ENCODE assay signal across 25 cellular contexts in the genomic region with DNA sequence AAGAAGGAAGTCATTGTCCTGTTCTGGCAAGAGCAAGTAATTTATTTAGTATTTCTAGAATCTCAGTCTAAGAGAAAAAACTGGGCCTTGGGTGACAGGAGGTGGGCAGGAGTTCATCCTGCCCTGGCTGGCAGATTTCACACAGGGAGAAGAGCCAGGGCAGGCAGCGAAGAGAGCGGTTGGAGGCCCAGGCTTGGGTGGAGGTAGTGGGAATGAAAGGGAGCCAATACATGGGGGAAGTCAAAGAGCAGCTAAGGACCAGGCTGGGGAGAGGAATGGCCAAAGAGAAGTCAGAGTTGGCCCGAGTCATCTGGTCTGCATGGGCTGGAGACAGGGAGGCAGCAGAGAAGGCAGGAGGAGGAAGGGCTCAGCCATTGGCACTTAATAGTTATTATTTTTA. TPM values are rescaled to one million over a fixed set of nuclear protein-coding genes. Genes with fewer than 3 reads are reported as not detected.
DNase-seq lines count a peak whose midpoint lies in the region; ATAC-seq, FAIRE-seq and TF ChIP-seq lines count a peak whose summit lies in the region.
"Had no signal": no experiment of that assay in that cellular context is flagged by ENCODE, and none has a peak within 500 bp of the region (broad histone marks: within the 10 kb centered on the region; RNA-seq: fewer than 3 reads in every experiment).

No MANE protein-coding gene starts in this region.

- H3K4me1 ChIP-seq in KMS-11 (ENCODE audit: low read depth, poor library complexity, severe bottlenecking): peaks cover 30% of the 10 kb centered on the region
- H3K4me1 ChIP-seq in astrocyte (ENCODE audit: insufficient read depth, low read length): peaks cover 16% of the 10 kb centered on the region
- peaks cover 11% of the 10 kb centered on the region for H3K4me1 ChIP-seq in mesenchymal stem cell (ENCODE audit: control insufficient read depth, insufficient read depth, low read depth, low read length)

- no peaks in the 10 kb centered on the region for H3K79me1 ChIP-seq in mesenchymal stem cell (replicated peaks; ENCODE audit: low read length, poor library complexity, severe bottlenecking)

- H3K9me3 Mint-ChIP-seq in CD14-positive monocyte (peaks cover 0 to 4% (median 2%) of the 10 kb centered on the region in 7 donors), astrocyte (ENCODE audit: unreplicated experiment) (peaks cover 2% of the 10 kb centered on the region)
- H3K9me3 Mint-ChIP-seq: T-cell had no signal

- no peaks in the 10 kb centered on the region for H3K36me3 Mint-ChIP-seq in CD14-positive monocyte
- peaks cover 4% of the 10 kb centered on the region for H3K36me3 Mint-ChIP-seq in astrocyte (ENCODE audit: low read depth, unreplicated experiment)
- H3K36me3 Mint-ChIP-seq: CD4-positive, alpha-beta memory T cell; T-cell had no signal

- H3K4me3 ChIP-seq in KMS-11 (IDR thresholded peaks at IDR 0.05; ENCODE audit: insufficient read depth, low read depth, low read length) (no peak overlapping the region), astrocyte (ENCODE audit: insufficient read depth, low read depth, low read length) (no peak overlapping the region), mesenchymal stem cell (ENCODE audit: insufficient read depth in 1 of 2, low read depth in 1 of 2, low read length in 2 of 2) (no peak overlapping the region)
- H3K4me3 ChIP-seq: BLaER1, SJSA1 had no signal

- H2BK5ac ChIP-seq in mesenchymal stem cell (ENCODE audit: low read depth, low read length, poor library complexity, severe bottlenecking): no peak overlapping the region

- no peak overlapping the region for H3K27ac ChIP-seq in KMS-11
- H3K27ac ChIP-seq in astrocyte (ENCODE audit: low read depth, low read length): no peak overlapping the region
- no peak overlapping the region for H3K27ac ChIP-seq in mesenchymal stem cell (ENCODE audit: low read length, poor library complexity, severe bottlenecking)
- H3K27ac ChIP-seq: BLaER1, SJSA1 had no signal

- no peak for FAIRE-seq in astrocyte (lab: Jason Lieb, UNC)
- FAIRE-seq: A204.1 had no signal

- H2BK15ac ChIP-seq in mesenchymal stem cell (ENCODE audit: low read depth, poor library complexity, severe bottlenecking): no peak overlapping the region

- H2AFZ ChIP-seq in KMS-11 (ENCODE audit: low read depth): no peak overlapping the region
- H2AFZ ChIP-seq in astrocyte (ENCODE audit: low read depth, low read length): no peak overlapping the region
- H2AFZ ChIP-seq in mesenchymal stem cell (ENCODE audit: low read depth, low read length): no peak overlapping the region

- H3K4me1 Mint-ChIP-seq in CD14-positive monocyte: peaks cover 20% of the 10 kb centered on the region
- H3K4me1 Mint-ChIP-seq in astrocyte (ENCODE audit: low read depth, unreplicated experiment): peaks cover 16% of the 10 kb centered on the region
- H3K4me1 Mint-ChIP-seq: CD4-positive, alpha-beta memory T cell; T-cell had no signal

- H3K9ac ChIP-seq in KMS-11 (no peak overlapping the region), astrocyte (ENCODE audit: low read length) (no peak overlapping the region), mesenchymal stem cell (ENCODE audit: low read length) (no peak overlapping the region)
- H3K9ac ChIP-seq: BLaER1 had no signal

- no peaks in the 10 kb centered on the region for H3K27me3 ChIP-seq in KMS-11 (ENCODE audit: insufficient read depth, low read depth)
- H3K27me3 ChIP-seq in astrocyte (ENCODE audit: insufficient read depth, low read length): no peaks in the 10 kb centered on the region
- no peaks in the 10 kb centered on the region for H3K27me3 ChIP-seq in mesenchymal stem cell (ENCODE audit: control insufficient read depth in 1 of 2, insufficient read depth in 1 of 2, low read length in 2 of 2)
- H3K27me3 ChIP-seq: BLaER1, SJSA1 had no signal

- H3K9me3 ChIP-seq in astrocyte (ENCODE audit: insufficient read depth, low read depth, low read length): no peaks in the 10 kb centered on the region
- H3K9me3 ChIP-seq in mesenchymal stem cell (ENCODE audit: control insufficient read depth, low read length): no peaks in the 10 kb centered on the region
- H3K9me3 ChIP-seq: BLaER1, SJSA1 had no signal

- H3K14ac ChIP-seq in mesenchymal stem cell (ENCODE audit: low read length in 2 of 2): no peak overlapping the region

- H4K20me1 ChIP-seq in KMS-11 (ENCODE audit: insufficient read depth) (no peaks in the 10 kb centered on the region), astrocyte (ENCODE audit: insufficient read depth, low read length) (no peaks in the 10 kb centered on the region)
- H4K20me1 ChIP-seq: BLaER1 had no signal

- DNase-seq in CD14-positive monocyte (ENCODE audit: low spot score) (no peak), astrocyte (ENCODE audit: low read depth) (no peak), mesenchymal stem cell (no peak), GM10266 (ENCODE audit: extremely low spot score) (no peak), anterior cingulate cortex (lab: John Stamatoyannopoulos, UW) (no peak)
- DNase-seq: CD4-positive, alpha-beta memory T cell; COR-L47; DMS 273 treated with DMSO at 0.1 percent for 48 hours; DMS79; EL; GF-D8; Kasumi-1; NCI-H1105 treated with DMSO at 0.1 percent for 48 hours; NCI-H146; NCI-H1930; NCI-H2227 treated with DMSO at 0.1 percent for 48 hours; NCI-H526 treated with DMSO at 0.1 percent for 48 hours; T-cell had no signal

- no peak overlapping the region for H3K23ac ChIP-seq in mesenchymal stem cell (ENCODE audit: low read length in 2 of 2)

- no peak overlapping the region for H2BK120ac ChIP-seq in mesenchymal stem cell (ENCODE audit: low read depth, low read length)

- H4K8ac ChIP-seq in mesenchymal stem cell (ENCODE audit: low read length): no peak overlapping the region

- H2AK5ac ChIP-seq in mesenchymal stem cell (ENCODE audit: low read length, severe bottlenecking): peak overlapping the region; percentile 69

- H3K4me2 ChIP-seq in KMS-11: peak overlapping the region; percentile 54
- H3K4me2 ChIP-seq in astrocyte (ENCODE audit: low read length): no peak overlapping the region
- H3K4me2 ChIP-seq in mesenchymal stem cell (ENCODE audit: low read length, poor library complexity, severe bottlenecking): no peak overlapping the region

- H3K4me3 Mint-ChIP-seq in CD14-positive monocyte (no peak overlapping the region), astrocyte (ENCODE audit: unreplicated experiment) (no peak overlapping the region)
- H3K4me3 Mint-ChIP-seq: CD4-positive, alpha-beta memory T cell; T-cell had no signal

- H3K36me3 ChIP-seq in KMS-11 (ENCODE audit: insufficient read depth) (no peaks in the 10 kb centered on the region), astrocyte (ENCODE audit: insufficient read depth, low read length) (no peaks in the 10 kb centered on the region), mesenchymal stem cell (ENCODE audit: control insufficient read depth in 1 of 2, insufficient read depth in 2 of 2, low read depth in 1 of 2, low read length in 2 of 2) (no peaks in the 10 kb centered on the region)
- H3K36me3 ChIP-seq: BLaER1, SJSA1 had no signal

- 100% methylated on average over 3 of the region's 3 CpGs for WGBS in mesenchymal stem cell

- H3K18ac ChIP-seq in mesenchymal stem cell (ENCODE audit: low read depth in 1 of 2, low read length in 2 of 2): peak overlapping the region in 1 of 2 experiments; percentile 48

- peaks cover 3 to 13% (median 7%) of the 10 kb centered on the region in 3 donors for H3K27me3 Mint-ChIP-seq in CD14-positive monocyte (ENCODE audit: low read depth in 3 of 3)
- no peaks in the 10 kb centered on the region for H3K27me3 Mint-ChIP-seq in astrocyte (ENCODE audit: low read depth, unreplicated experiment)

- H2BK12ac ChIP-seq in mesenchymal stem cell (ENCODE audit: low read length in 2 of 2): peak overlapping the region; percentile 2 to 65

- H3K4ac ChIP-seq in mesenchymal stem cell (ENCODE audit: low read depth in 1 of 2, low read length in 2 of 2): peak overlapping the region in 1 of 2 experiments; percentile 1

- TF ChIP-seq CTCF in CD14-positive monocyte (IDR thresholded peaks at IDR 0.05) (no peak), KMS-11 (conservative IDR thresholded peaks at IDR 0.05; ENCODE audit: low read depth, low read length) (no peak), astrocyte (IDR thresholded peaks at IDR 0.05; ENCODE audit: insufficient read depth, low read depth, low read length) (no peak), GM10266 (IDR thresholded peaks at IDR 0.05; ENCODE audit: control insufficient read depth, insufficient read depth, low read depth, missing control alignments) (no peak)

- H3K79me2 ChIP-seq in KMS-11 (ENCODE audit: insufficient read depth, low read depth) (no peaks in the 10 kb centered on the region), astrocyte (ENCODE audit: insufficient read depth, low read length) (no peaks in the 10 kb centered on the region)

- intact Hi-C loops in CD14-positive monocyte (cut with micrococcal nuclease): no loop called here

- ATAC-seq in HG02938 (IDR thresholded peaks at IDR 0.05; ENCODE audit: unreplicated experiment): no peak
- ATAC-seq: Right ventricle myocardium inferior, T-cell had no signal

- no peak overlapping the region for H4K91ac ChIP-seq in mesenchymal stem cell (ENCODE audit: low read length)

- H3K27ac Mint-ChIP-seq in CD14-positive monocyte: peak overlapping the region in 5 of 7 donors; percentile 38 to 87 (median 71)
- peak overlapping the region; percentile 23 for H3K27ac Mint-ChIP-seq in astrocyte (ENCODE audit: unreplicated experiment)
- H3K27ac Mint-ChIP-seq: CD4-positive, alpha-beta memory T cell; T-cell had no signal

RNA-seq across cellular contexts. Expression of a gene that starts 51.4 kb away (rescaled TPM):
- not detected for polyA plus RNA-seq in CD14-positive monocyte
- total RNA-seq in astrocyte: 2.3 and 3.3 TPM in 2 replicates
- 3.5 TPM for polyA plus RNA-seq in mesenchymal stem cell (2013, experiment 1 of 2)
- 3.3 TPM for polyA plus RNA-seq in mesenchymal stem cell (2013, experiment 2 of 2)
- total RNA-seq: CD4-positive, alpha-beta memory T cell; HT-29; Right ventricle myocardium inferior; T-cell had no signal
- polyA plus RNA-seq: CD4-positive, alpha-beta memory T cell had no signal
